9 cellular contexts compared by ENCODE assay signal in the genomic region with DNA sequence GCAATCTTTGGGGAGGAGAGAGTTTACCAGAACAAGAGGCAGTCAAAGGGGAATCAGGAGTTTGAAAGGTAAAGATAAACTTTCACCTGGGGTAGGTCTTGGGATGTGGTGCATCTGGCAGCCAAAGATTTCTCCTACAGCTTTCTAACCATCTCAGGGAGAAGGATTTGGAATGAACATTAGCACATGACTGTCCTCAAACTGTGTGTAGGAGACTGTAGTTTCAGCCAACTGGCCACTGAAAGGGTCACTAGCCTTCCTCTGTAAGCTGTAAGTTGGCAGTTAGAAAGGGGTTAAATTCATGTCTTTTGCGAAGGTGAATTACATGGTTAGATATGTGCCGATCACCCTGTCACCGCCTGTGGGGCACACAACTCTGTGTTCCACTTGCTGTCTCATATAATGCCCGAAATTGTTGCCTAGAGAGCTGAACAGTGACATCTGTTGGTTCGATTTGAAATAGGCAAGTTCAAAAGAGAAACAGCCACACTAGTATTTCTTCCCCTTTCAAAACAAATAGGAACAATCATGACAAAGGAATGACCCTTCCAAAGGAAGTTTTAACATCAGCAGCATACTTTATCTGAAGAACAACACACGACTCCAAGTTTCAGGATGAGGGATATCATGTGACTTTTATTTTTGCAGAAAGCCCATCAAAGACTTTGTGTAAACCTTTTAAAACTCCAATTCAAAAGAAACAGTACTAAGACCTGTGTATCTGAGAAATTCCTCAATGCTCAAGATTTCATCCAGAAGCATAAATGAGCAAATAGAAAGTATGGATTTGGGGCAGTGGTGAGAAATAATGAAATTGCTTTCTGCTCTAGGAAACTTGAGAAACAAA. TPM values are rescaled to one million over a fixed set of nuclear protein-coding genes. Genes with fewer than 3 reads are reported as not detected.
DNase-seq lines count a peak whose midpoint lies in the region; ATAC-seq, FAIRE-seq and TF ChIP-seq lines count a peak whose summit lies in the region.
"Had no signal": no experiment of that assay in that cellular context is flagged by ENCODE, and none has a peak within 500 bp of the region (broad histone marks: within the 10 kb centered on the region; RNA-seq: fewer than 3 reads in every experiment).

No MANE protein-coding gene starts in this region.

- no peaks in the 10 kb centered on the region for H3K36me3 ChIP-seq in tibial artery

- H3K27ac ChIP-seq in CD4-positive, alpha-beta T cell (ENCODE audit: low read depth, low read length): no peak overlapping the region
- H3K27ac ChIP-seq in VCaP (no peak overlapping the region), tibial artery (no peak overlapping the region)

- H3K4me3 Mint-ChIP-seq in CD4-positive, alpha-beta T cell: no peak overlapping the region
- H3K4me3 Mint-ChIP-seq in mesothelial cell of epicardium: peak overlapping the region; percentile 37
- H3K4me3 Mint-ChIP-seq: T-helper 1 cell treated with Interleukin-12 subunit alpha and Interleukin-12 subunit beta and Interleukin-4 antibody, amounts not matched to agents 30 μg/mL and 1 μg/mL, for 36 hours had no signal

- H3K36me3 Mint-ChIP-seq in CD4-positive, alpha-beta T cell (ENCODE audit: low read depth): no peaks in the 10 kb centered on the region
- H3K36me3 Mint-ChIP-seq in mesothelial cell of epicardium: no peaks in the 10 kb centered on the region

- H3K4me3 ChIP-seq in tibial artery: no peak overlapping the region

- no peaks in the 10 kb centered on the region for H3K27me3 ChIP-seq in CD4-positive, alpha-beta T cell (ENCODE audit: control insufficient read depth, insufficient read depth, low read length)
- H3K27me3 ChIP-seq in tibial artery: no peaks in the 10 kb centered on the region

- FAIRE-seq in endometrium (lab: Jason Lieb, UNC): peak; percentile 77

- CTCF ChIA-PET in CD4-positive, alpha-beta T cell (lab: Charles Lee): interaction anchor here (0.9 to 2.8 kb wide), 3 partner anchors 8 to 366 kb away, joined by 3 to 10 read pairs (median 6); no protein-coding TSS in a partner anchor

- no peaks in the 10 kb centered on the region for H3K9me3 ChIP-seq in CD4-positive, alpha-beta T cell (ENCODE audit: control insufficient read depth, low read length)
- no peaks in the 10 kb centered on the region for H3K9me3 ChIP-seq in tibial artery

- no peaks in the 10 kb centered on the region for H3K9me3 Mint-ChIP-seq in CD4-positive, alpha-beta T cell
- H3K9me3 Mint-ChIP-seq in mesothelial cell of epicardium: no peaks in the 10 kb centered on the region
- H3K9me3 Mint-ChIP-seq: T-helper 1 cell treated with Interleukin-12 subunit alpha and Interleukin-12 subunit beta and Interleukin-4 antibody, amounts not matched to agents 30 μg/mL and 1 μg/mL, for 36 hours had no signal

- peak in 4 of 10 experiments; percentile 7 to 34 (median 12) for DNase-seq in CD4-positive, alpha-beta T cell
- DNase-seq in NCI-H2171 (lab: John Stamatoyannopoulos, UW) (peak; percentile 27), mesothelial cell of epicardium (ENCODE audit: low spot score in 2 of 2, unreplicated experiment in 2 of 2) (no peak), tibial artery (no peak)

- H3K27ac Mint-ChIP-seq in CD4-positive, alpha-beta T cell: no peak overlapping the region
- H3K27ac Mint-ChIP-seq in mesothelial cell of epicardium: no peak overlapping the region
- H3K27ac Mint-ChIP-seq: T-helper 1 cell treated with Interleukin-12 subunit alpha and Interleukin-12 subunit beta and Interleukin-4 antibody, amounts not matched to agents 30 μg/mL and 1 μg/mL, for 36 hours had no signal

- peaks cover 5% of the 10 kb centered on the region for H3K4me1 Mint-ChIP-seq in CD4-positive, alpha-beta T cell (ENCODE audit: low read depth)
- peaks cover 10% of the 10 kb centered on the region for H3K4me1 Mint-ChIP-seq in mesothelial cell of epicardium

- intact Hi-C loops in CD4-positive, alpha-beta T cell (cut with DNase I, micrococcal nuclease): loop anchor here (1.0 kb wide), 2 partner anchors 149 to 366 kb away; no protein-coding TSS in a partner anchor
- intact Hi-C loops in tibial artery (cut with DNase I; ENCODE audit: low total_unique reads): no loop called here

- peaks cover 5% of the 10 kb centered on the region for H3K27me3 Mint-ChIP-seq in CD4-positive, alpha-beta T cell
- H3K27me3 Mint-ChIP-seq in mesothelial cell of epicardium (ENCODE audit: low read depth): no peaks in the 10 kb centered on the region

- peak; percentile 42 for TF ChIP-seq CTCF in CD4-positive, alpha-beta T cell (IDR thresholded peaks at IDR 0.05)
- TF ChIP-seq CTCF in VCaP (conservative IDR thresholded peaks at IDR 0.05): peak; percentile 77
- peak; percentile 47 for TF ChIP-seq CTCF in mesothelial cell of epicardium (IDR thresholded peaks at IDR 0.05; ENCODE audit: unreplicated experiment)
- peak; percentile 47 to 51 for TF ChIP-seq CTCF in tibial artery (IDR thresholded peaks at IDR 0.05)

- POLR2A ChIA-PET in CD4-positive, alpha-beta T cell (lab: Charles Lee): interaction anchor here (0.8 to 1.6 kb wide), 3 partner anchors 303 to 368 kb away, joined by 3 to 8 read pairs (median 3); a partner anchor contains a TSS

- ATAC-seq in CD4-positive, alpha-beta T cell (ENCODE audit: poor library complexity): peak; percentile 77
- peak; percentile 93 for ATAC-seq in GM18909 (IDR thresholded peaks at IDR 0.05; ENCODE audit: poor library complexity, unreplicated experiment)
- peak; percentile 77 for ATAC-seq in HG03097 (IDR thresholded peaks at IDR 0.05; ENCODE audit: low FRiP score, unreplicated experiment)

- peaks cover 0 to 4% (median 0%) of the 10 kb centered on the region in 4 donors for H3K4me1 ChIP-seq in tibial artery

RNA-seq across cellular contexts. Expression of a gene that starts 1.1 kb away (rescaled TPM):
- not detected for total RNA-seq in CD4-positive, alpha-beta T cell
- not detected in 3 replicates for total RNA-seq in mesothelial cell of epicardium
